10 cellular contexts compared by ENCODE assay signal in genomic region chr13:75327132-75327505, GRCh38.
DNase-seq lines count a peak whose midpoint lies in the region; ATAC-seq and TF ChIP-seq lines count a peak whose summit lies in the region.
"Had no signal": no experiment of that assay in that cellular context is flagged by ENCODE, and none has a peak within 500 bp of the region (broad histone marks: within the 10 kb centered on the region; RNA-seq: fewer than 3 reads in every experiment).

No MANE protein-coding gene starts in this region.

- TF ChIP-seq CTCF in breast epithelium (IDR thresholded peaks at IDR 0.05): no peak
- no peak for TF ChIP-seq CTCF in MCF 10A (IDR thresholded peaks at IDR 0.05; ENCODE audit: unreplicated experiment)
- no peak for TF ChIP-seq CTCF in IMR-90 (conservative IDR thresholded peaks at IDR 0.05; ENCODE audit: low read depth, low read length)

- no peak overlapping the region for H2AK5ac ChIP-seq in IMR-90 (ENCODE audit: low read depth, low read length)

- no peak overlapping the region for H2BK5ac ChIP-seq in IMR-90 (ENCODE audit: low read depth, low read length, poor library complexity, severe bottlenecking)

- no peak overlapping the region for H4K91ac ChIP-seq in IMR-90 (ENCODE audit: insufficient read depth, low read depth, low read length)

- no peak overlapping the region for H2BK20ac ChIP-seq in IMR-90 (ENCODE audit: low read depth, low read length)

- CTCF ChIA-PET in MCF 10A (lab: Yijun Ruan, JAX): interaction anchor here (0.5 to 1.6 kb wide), 6 partner anchors 11 to 1713 kb away, joined by 3 to 6 read pairs (median 3); no protein-coding TSS in a partner anchor
- CTCF ChIA-PET in IMR-90 (lab: Yijun Ruan, JAX): interaction anchor here (0.8 to 1.7 kb wide), 3 partner anchors 11 to 39 kb away, joined by 3 to 6 read pairs (median 4); no protein-coding TSS in a partner anchor

- no peaks in the 10 kb centered on the region for H3K36me3 Mint-ChIP-seq in MCF 10A (ENCODE audit: insufficient read depth, unreplicated experiment)

- no peak for TF ChIP-seq RAD21 in IMR-90 (IDR thresholded peaks at IDR 0.05; ENCODE audit: low read length)

- no peak overlapping the region for H4K5ac ChIP-seq in IMR-90 (ENCODE audit: low read depth, low read length)

- in situ Hi-C loops in IMR-90 (cut with MboI; ENCODE audit: low sequenced_read_pairs): no loop called here

- no peak overlapping the region for H3K56ac ChIP-seq in IMR-90 (ENCODE audit: extremely low read depth, insufficient read depth, low read length)

- no peaks in the 10 kb centered on the region for H4K20me1 ChIP-seq in IMR-90 (ENCODE audit: insufficient read depth, low read length)

- dilution Hi-C loops in IMR-90 (cut with HindIII; ENCODE audit: low sequenced_read_pairs, unreplicated experiment): no loop called here

- no peak overlapping the region for H2BK120ac ChIP-seq in IMR-90 (ENCODE audit: low read depth, low read length)

- POLR2A ChIA-PET in MCF 10A (lab: Yijun Ruan, JAX): interaction anchor here (0.6 to 1.0 kb wide), 3 partner anchors 9 to 1862 kb away, joined by 3 read pairs; partner anchors contain the start of gene COMMD6
- POLR2A ChIA-PET in IMR-90 (lab: Charles Lee; ENCODE audit: unreplicated experiment): no interaction called here

- no peaks in the 10 kb centered on the region for H3K36me3 ChIP-seq in breast epithelium
- H3K36me3 ChIP-seq in IMR-90 (ENCODE audit: control insufficient read depth, insufficient read depth, low read length): no peaks in the 10 kb centered on the region
- no peaks in the 10 kb centered on the region for H3K36me3 ChIP-seq in effector memory CD4-positive, alpha-beta T cell (ENCODE audit: control insufficient read depth, insufficient read depth, low read length)
- H3K36me3 ChIP-seq in thymus (ENCODE audit: control insufficient read depth, insufficient read depth): no peaks in the 10 kb centered on the region

- peaks cover 14% of the 10 kb centered on the region for H3K4me1 Mint-ChIP-seq in MCF 10A (ENCODE audit: insufficient read depth, unreplicated experiment)

- BruUV-seq in MCF 10A (replicated peaks; lab: Mats Ljungman, UMichigan) (no TSS peak), IMR-90 (replicated peaks; lab: Mats Ljungman, UMichigan) (no TSS peak)

- peak; percentile 18 for ATAC-seq in IMR-90 (ENCODE audit: low read depth)

- H3K27me3 ChIP-seq in breast epithelium (no peaks in the 10 kb centered on the region), IMR-90 (ENCODE audit: control insufficient read depth, insufficient read depth, low read length) (no peaks in the 10 kb centered on the region), thymus (ENCODE audit: control insufficient read depth, insufficient read depth) (no peaks in the 10 kb centered on the region)
- H3K27me3 ChIP-seq in effector memory CD4-positive, alpha-beta T cell (replicated peaks; ENCODE audit: control insufficient read depth, insufficient read depth, low read length, poor library complexity, severe bottlenecking): no peaks in the 10 kb centered on the region
- H3K27me3 ChIP-seq: BE2C had no signal

- H3K9me3 ChIP-seq in breast epithelium (no peaks in the 10 kb centered on the region), IMR-90 (ENCODE audit: control insufficient read depth, insufficient read depth, low read length) (no peaks in the 10 kb centered on the region), thymus (ENCODE audit: control insufficient read depth) (no peaks in the 10 kb centered on the region)
- H3K9me3 ChIP-seq in effector memory CD4-positive, alpha-beta T cell (ENCODE audit: control insufficient read depth, low read length): no peaks in the 10 kb centered on the region
- H3K9me3 ChIP-seq: BE2C had no signal

- H3K4me3 ChIP-seq in breast epithelium: peak overlapping the region in 1 of 3 donors; percentile 53
- H3K4me3 ChIP-seq in IMR-90 (ENCODE audit: insufficient read depth, low read depth, low read length): no peak overlapping the region
- peak overlapping the region; percentile 70 for H3K4me3 ChIP-seq in effector memory CD4-positive, alpha-beta T cell (ENCODE audit: insufficient read depth, low read depth, low read length, poor library complexity, severe bottlenecking)
- peak overlapping the region; percentile 36 for H3K4me3 ChIP-seq in thymus (ENCODE audit: low read length)

- no peaks in the 10 kb centered on the region for H3K9me3 Mint-ChIP-seq in MCF 10A (ENCODE audit: unreplicated experiment)

- H3K27ac Mint-ChIP-seq in MCF 10A (ENCODE audit: low read depth, unreplicated experiment): no peak overlapping the region

- H3K4me1 ChIP-seq in breast epithelium: no peaks in the 10 kb centered on the region
- H3K4me1 ChIP-seq in IMR-90 (ENCODE audit: control insufficient read depth, insufficient read depth, low read length): peaks cover 5% of the 10 kb centered on the region
- H3K4me1 ChIP-seq in effector memory CD4-positive, alpha-beta T cell (ENCODE audit: control insufficient read depth, insufficient read depth, low read length, poor library complexity, severe bottlenecking): peaks cover 7% of the 10 kb centered on the region
- no peaks in the 10 kb centered on the region for H3K4me1 ChIP-seq in thymus (ENCODE audit: control insufficient read depth, insufficient read depth, low read length)

- H3K27me3 Mint-ChIP-seq in MCF 10A (ENCODE audit: insufficient read depth, unreplicated experiment): no peaks in the 10 kb centered on the region

- H2AFZ ChIP-seq in IMR-90 (replicated peaks; ENCODE audit: low read length, poor library complexity): no peak overlapping the region

- no peak overlapping the region for H3K18ac ChIP-seq in IMR-90 (ENCODE audit: low read depth, low read length)

- no peak overlapping the region for H3K4me3 Mint-ChIP-seq in MCF 10A (ENCODE audit: unreplicated experiment)

- TF ChIP-seq POLR2A in breast epithelium (IDR thresholded peaks at IDR 0.05) (no peak), IMR-90 (IDR thresholded peaks at IDR 0.05; ENCODE audit: low read depth, low read length) (no peak)

- intact Hi-C loops in breast epithelium (cut with DNase I; ENCODE audit: low total_unique reads) (no loop called here), MCF 10A (cut with micrococcal nuclease) (no loop called here), IMR-90 (cut with micrococcal nuclease) (no loop called here)

- WGBS in IMR-90 (ENCODE audit: extremely low coverage in 2 of 2, insufficient read length in 1 of 2), 2 experiments: no CpG with 5 or more reads among the region's 3 CpGs
- 10% methylated on average over 3 of the region's 3 CpGs for WGBS in thymus

- no peak overlapping the region for H3K4ac ChIP-seq in IMR-90 (ENCODE audit: low read depth, low read length)

- H3K14ac ChIP-seq in IMR-90 (replicated peaks; ENCODE audit: low read depth, low read length): no peak overlapping the region

- no peak overlapping the region for H4K8ac ChIP-seq in IMR-90 (ENCODE audit: low read depth in 2 of 2, low read length in 2 of 2)

- no peak overlapping the region for H3K23ac ChIP-seq in IMR-90 (ENCODE audit: low read depth, low read length)

- H2BK15ac ChIP-seq in IMR-90 (ENCODE audit: low read depth, low read length): no peak overlapping the region

- peak overlapping the region; percentile 66; the same call in 1 of the 2 replicates for H3K4me2 ChIP-seq in IMR-90 (ENCODE audit: low read depth, low read length)

- H3K27ac ChIP-seq in breast epithelium (peak overlapping the region; percentile 80 to 85), IMR-90 (ENCODE audit: insufficient read depth, low read length) (no peak overlapping the region), thymus (ENCODE audit: low read depth) (peak overlapping the region; percentile 77)
- H3K27ac ChIP-seq in effector memory CD4-positive, alpha-beta T cell (ENCODE audit: insufficient read depth, low read length, poor library complexity, severe bottlenecking): peak overlapping the region; percentile 90

- H3K9ac ChIP-seq in IMR-90 (ENCODE audit: low read depth, low read length): no peak overlapping the region

- peaks cover 9% of the 10 kb centered on the region; the same call in 1 of the 2 replicates for H3K9me1 ChIP-seq in IMR-90 (ENCODE audit: insufficient read depth, low read length)

- peaks cover 0 to 5% of the 10 kb centered on the region in 2 experiments; a peak in 1 of 4 replicates for H3K79me1 ChIP-seq in IMR-90 (ENCODE audit: low read depth in 1 of 2, low read length in 2 of 2)

- DNase-seq in breast epithelium (ENCODE audit: low spot score in 2 of 2) (no peak), MCF 10A (ENCODE audit: unreplicated experiment) (no peak), IMR-90 (no peak), hypothalamus (lab: John Stamatoyannopoulos, UW) (no peak), SKM-1 treated with dmso at 0.1 percent for 144 hours (lab: John Stamatoyannopoulos, UW; ENCODE audit: unreplicated experiment) (no peak), HT-29 (ENCODE audit: low spot score) (no peak)
- no peak for DNase-seq in effector memory CD4-positive, alpha-beta T cell
- DNase-seq: BE2C, NCI-H187 had no signal

- H2AK9ac ChIP-seq in IMR-90 (replicated peaks; ENCODE audit: low read depth, low read length, poor library complexity): no peak overlapping the region

TF ChIP-seq in IMR-90, 13 proteins besides CTCF, POLR2A, EP300 and RAD21:
- TF ChIP-seq BHLHE40 (IDR thresholded peaks at IDR 0.05; ENCODE audit: low read depth, low read length) (no peak), MAZ (IDR thresholded peaks at IDR 0.05; ENCODE audit: borderline replicate concordance, low read depth, low read length) (no peak), ELK1 (IDR thresholded peaks at IDR 0.05; ENCODE audit: borderline replicate concordance, low read depth, low read length) (no peak), CHD1 (IDR thresholded peaks at IDR 0.05; ENCODE audit: low read depth, low read length) (no peak), SMC3 (IDR thresholded peaks at IDR 0.05; ENCODE audit: low read depth, low read length) (no peak), MAFK (IDR thresholded peaks at IDR 0.05; ENCODE audit: low read depth, low read length) (no peak), NFE2L2 (IDR thresholded peaks at IDR 0.05; ENCODE audit: low read depth, low read length) (no peak), MXI1 (IDR thresholded peaks at IDR 0.05; ENCODE audit: borderline replicate concordance, low read depth, low read length) (no peak), RFX5 (IDR thresholded peaks at IDR 0.05; ENCODE audit: low read depth, low read length) (no peak), CEBPB (IDR thresholded peaks at IDR 0.05; ENCODE audit: low read depth, low read length) (no peak), RCOR1 (IDR thresholded peaks at IDR 0.05; ENCODE audit: insufficient replicate concordance, low read length) (no peak), FOS (IDR thresholded peaks at IDR 0.05; ENCODE audit: low read depth, low read length) (no peak)
